ENCODE assay signal across 8 cellular contexts in the genomic region with DNA sequence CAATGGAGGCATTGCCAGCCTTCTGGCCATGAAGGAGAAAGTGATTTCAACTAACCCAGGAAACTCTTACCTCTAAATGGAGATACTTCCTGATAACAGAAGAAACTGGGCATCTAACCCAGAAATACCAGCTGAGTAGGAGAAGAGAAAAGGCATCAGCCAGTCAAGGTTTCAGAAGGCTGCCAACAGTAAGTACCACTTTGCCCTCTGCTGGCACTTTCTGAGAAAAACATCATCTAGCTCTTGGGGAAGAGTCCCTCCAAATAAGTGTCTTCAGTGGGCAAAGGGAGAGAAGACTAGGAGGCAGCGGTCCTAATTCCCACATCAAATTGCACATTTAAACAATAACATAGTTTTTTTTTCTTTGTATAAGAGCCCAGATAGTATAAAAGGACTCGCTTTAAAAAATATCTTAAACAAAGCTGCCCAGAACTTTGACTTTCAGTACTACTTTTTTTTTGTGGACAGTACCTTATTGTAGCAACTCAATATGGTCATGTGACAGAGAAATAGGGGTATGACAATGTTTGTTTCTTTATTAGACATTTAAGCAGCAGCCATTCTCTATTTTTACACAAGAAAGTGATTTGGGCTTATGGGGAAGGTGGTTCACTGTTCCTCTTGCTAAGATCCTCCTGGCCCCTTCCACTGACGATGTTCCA.
DNase-seq lines count a peak whose midpoint lies in the region; ATAC-seq and TF ChIP-seq lines count a peak whose summit lies in the region.

No MANE protein-coding gene starts in this region.

- H3K27me3 Mint-ChIP-seq in natural killer cell treated with Interleukin-12 subunit alpha and Interleukin-12 subunit beta and Interleukin-15 and Interleukin-18, amount 100 ng/mL, for 72 hours: no peaks in the 10 kb centered on the region

- H3K36me3 ChIP-seq in right lobe of liver: no peaks in the 10 kb centered on the region

- ATAC-seq in GM19455 (IDR thresholded peaks at IDR 0.05; ENCODE audit: unreplicated experiment) (peak; percentile 63), HG03469 (IDR thresholded peaks at IDR 0.05; ENCODE audit: unreplicated experiment) (peak; percentile 89), right lobe of liver (peak; percentile 79 to 90 (median 84))
- no peak for ATAC-seq in natural killer cell treated with Interleukin-12 subunit alpha and Interleukin-12 subunit beta and Interleukin-15 and Interleukin-18, amount 100 ng/mL, for 72 hours

- no peaks in the 10 kb centered on the region for H3K4me1 ChIP-seq in right lobe of liver

- DNase-seq in ELF-1 (ENCODE audit: low read depth, low spot score) (peak; percentile 61), NCI-H748 (lab: John Stamatoyannopoulos, UW; ENCODE audit: unreplicated experiment) (peak; percentile 79), cardiac fibroblast (ENCODE audit: low read depth in 2 of 2) (peak; percentile 62 to 84), right lobe of liver (no peak), mesenteric fat pad (ENCODE audit: low spot score) (no peak)
- no peak for DNase-seq in natural killer cell treated with Interleukin-12 subunit alpha and Interleukin-12 subunit beta and Interleukin-15 and Interleukin-18, amount 100 ng/mL, for 72 hours (ENCODE audit: low spot score)

- H3K4me1 Mint-ChIP-seq in natural killer cell treated with Interleukin-12 subunit alpha and Interleukin-12 subunit beta and Interleukin-15 and Interleukin-18, amount 100 ng/mL, for 72 hours (ENCODE audit: low read depth in 2 of 2): no peaks in the 10 kb centered on the region

- H3K4me3 Mint-ChIP-seq in natural killer cell treated with Interleukin-12 subunit alpha and Interleukin-12 subunit beta and Interleukin-15 and Interleukin-18, amount 100 ng/mL, for 72 hours: no peak overlapping the region

- H3K9me3 ChIP-seq in right lobe of liver: no peaks in the 10 kb centered on the region

- peak; percentile 60 for TF ChIP-seq CTCF in cardiac fibroblast (IDR thresholded peaks at IDR 0.05; ENCODE audit: low read depth, low read length)
- peak; percentile 46 to 64 (median 58) for TF ChIP-seq CTCF in right lobe of liver (IDR thresholded peaks at IDR 0.05)

- H3K4me3 ChIP-seq in cardiac fibroblast (replicated peaks in 1 of 2; ENCODE audit: low read depth in 2 of 2, low read length in 2 of 2) (no peak overlapping the region), right lobe of liver (no peak overlapping the region)

- H3K36me3 Mint-ChIP-seq in natural killer cell treated with Interleukin-12 subunit alpha and Interleukin-12 subunit beta and Interleukin-15 and Interleukin-18, amount 100 ng/mL, for 72 hours: no peaks in the 10 kb centered on the region

- no peak overlapping the region for H3K27ac Mint-ChIP-seq in natural killer cell treated with Interleukin-12 subunit alpha and Interleukin-12 subunit beta and Interleukin-15 and Interleukin-18, amount 100 ng/mL, for 72 hours

- no peak for TF ChIP-seq POLR2A in right lobe of liver (IDR thresholded peaks at IDR 0.05)

- intact Hi-C loops in right lobe of liver (cut with DNase I): no loop called here

- H3K27ac ChIP-seq in right lobe of liver: no peak overlapping the region

- H3K27me3 ChIP-seq in right lobe of liver: no peaks in the 10 kb centered on the region

- WGBS in right lobe of liver (ENCODE audit: insufficient coverage, low coverage, low lambda C conversion rate, missing lambda C conversion rate): 53% methylated on average over 3 of the region's 3 CpGs

- H3K9me3 Mint-ChIP-seq in natural killer cell treated with Interleukin-12 subunit alpha and Interleukin-12 subunit beta and Interleukin-15 and Interleukin-18, amount 100 ng/mL, for 72 hours: peaks cover 4% of the 10 kb centered on the region

Comparison
In these comparisons a context has a peak if more than half of its experiments do, and no peak if none do; other contexts are left out.
1. DNase-seq: peak in ELF-1 (single experiment), NCI-H748 (single experiment) and cardiac fibroblast (2 of 2); none in right lobe of liver (0 of 3), natural killer cell treated with Interleukin-12 subunit alpha and Interleukin-12 subunit beta and Interleukin-15 and Interleukin-18, amount 100 ng/mL, for 72 hours (single experiment) and mesenteric fat pad (single experiment).
2. ATAC-seq: peak in GM19455 (single experiment), HG03469 (single experiment) and right lobe of liver (4 of 4); none in natural killer cell treated with Interleukin-12 subunit alpha and Interleukin-12 subunit beta and Interleukin-15 and Interleukin-18, amount 100 ng/mL, for 72 hours (0 of 2).